Comparison of ENCODE assay signal across 8 cellular contexts in the genomic region with DNA sequence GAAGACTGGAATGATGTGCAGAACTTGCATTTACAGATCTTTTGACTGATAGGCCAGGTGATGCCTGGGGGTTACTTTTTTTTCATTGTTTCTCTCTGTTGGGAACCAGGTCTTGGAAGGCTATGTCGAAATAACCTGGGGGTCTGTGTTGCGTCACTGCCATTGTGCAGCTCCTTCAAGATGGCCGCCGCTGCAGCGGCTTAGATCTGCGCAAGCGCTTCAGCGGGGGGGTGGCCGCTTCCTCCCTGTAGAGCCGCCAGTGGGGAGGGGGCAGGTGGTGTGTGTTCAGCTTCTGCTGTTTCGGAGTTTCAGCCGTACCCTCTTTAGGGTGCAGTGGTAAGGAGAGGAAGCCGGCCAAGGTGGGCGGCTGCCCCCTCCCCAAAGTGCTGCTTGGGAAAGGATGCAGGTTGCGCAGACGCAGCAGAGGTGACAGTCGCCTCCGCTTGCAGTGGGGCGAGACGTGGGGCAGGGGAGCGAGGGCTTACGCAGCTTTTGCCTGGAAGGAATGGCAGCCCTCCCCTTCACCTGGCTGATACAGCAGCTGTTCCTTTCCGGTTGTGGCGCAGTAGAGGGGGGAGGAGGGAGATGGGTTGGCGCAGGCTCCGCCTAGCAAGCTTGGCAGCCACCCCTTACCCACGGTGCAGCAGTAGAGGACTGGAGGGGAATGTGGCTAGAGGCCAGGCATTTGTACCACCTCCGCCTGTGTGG. TPM values are rescaled to one million over a fixed set of nuclear protein-coding genes. Genes with fewer than 3 reads are reported as not detected.
A peak's percentile ranks its signal among the peaks of the same experiment; 100 is the strongest.
DNase-seq lines count a peak whose midpoint lies in the region; ATAC-seq and TF ChIP-seq lines count a peak whose summit lies in the region.

No MANE protein-coding gene starts in this region.

- DNase-seq in Caki2 (ENCODE audit: low read depth) (peak; percentile 83), IMR-90 (peak; percentile 74), SJSA1 (ENCODE audit: low read depth in 1 of 2, low spot score in 2 of 2) (peak; percentile 45 to 48), Right ventricle myocardium inferior (ENCODE audit: missing footprints) (peak; percentile 86), tibial nerve (ENCODE audit: low spot score in 2 of 2) (peak in 1 of 2 donors; percentile 53)
- peak; percentile 75 for DNase-seq in activated naive CD8-positive, alpha-beta T cell treated with anti-CD3 and anti-CD28 coated beads for 36 hours

- H2BK20ac ChIP-seq in IMR-90 (ENCODE audit: low read depth, low read length): no peak overlapping the region

- peaks cover 0 to 23% of the 10 kb centered on the region in 2 experiments; a peak in 2 of 4 replicates for H3K79me1 ChIP-seq in IMR-90 (ENCODE audit: low read depth in 1 of 2, low read length in 2 of 2)

- in situ Hi-C loops in Caki2 (cut with HindIII; ENCODE audit: low pct_unique_long_range_greater_than_20kb, low sequenced_read_pairs): no loop called here
- in situ Hi-C loops in IMR-90 (cut with MboI; ENCODE audit: low sequenced_read_pairs): no loop called here

- H3K4ac ChIP-seq in IMR-90 (ENCODE audit: low read depth, low read length): peak overlapping the region; percentile 95

- no peak overlapping the region for H2BK15ac ChIP-seq in IMR-90 (ENCODE audit: low read depth, low read length)

- H3K4me3 ChIP-seq in IMR-90 (ENCODE audit: insufficient read depth, low read depth, low read length) (peak overlapping the region; percentile 95), SJSA1 (peak overlapping the region; percentile 55), parathyroid adenoma (ENCODE audit: low read depth, low read length) (peak overlapping the region; percentile 79), tibial nerve (peak overlapping the region; percentile 55 to 78 (median 67))

- peaks cover 22% of the 10 kb centered on the region for H3K79me2 ChIP-seq in parathyroid adenoma

- H3K36me3 ChIP-seq in IMR-90 (ENCODE audit: control insufficient read depth, insufficient read depth, low read length) (no peaks in the 10 kb centered on the region; the same call in 1 of the 2 replicates), SJSA1 (no peaks in the 10 kb centered on the region; the same call in 1 of the 2 replicates), parathyroid adenoma (ENCODE audit: control insufficient read depth, insufficient read depth, low read length) (no peaks in the 10 kb centered on the region), tibial nerve (no peaks in the 10 kb centered on the region)

- H2BK120ac ChIP-seq in IMR-90 (ENCODE audit: low read depth, low read length): peak overlapping the region; percentile 36

- no TSS peak for BruUV-seq in IMR-90 (replicated peaks; lab: Mats Ljungman, UMichigan)

- H3K27me3 Mint-ChIP-seq in activated naive CD8-positive, alpha-beta T cell treated with anti-CD3 and anti-CD28 coated beads for 36 hours: no peaks in the 10 kb centered on the region

- peak overlapping the region; percentile 93 for H3K27ac Mint-ChIP-seq in activated naive CD8-positive, alpha-beta T cell treated with anti-CD3 and anti-CD28 coated beads for 36 hours

- H4K5ac ChIP-seq in IMR-90 (ENCODE audit: low read depth, low read length): peak overlapping the region; percentile 96

- peaks cover 5% of the 10 kb centered on the region for H3K4me1 Mint-ChIP-seq in activated naive CD8-positive, alpha-beta T cell treated with anti-CD3 and anti-CD28 coated beads for 36 hours

- H3K27me3 ChIP-seq in IMR-90 (ENCODE audit: control insufficient read depth, insufficient read depth, low read length) (no peaks in the 10 kb centered on the region), SJSA1 (replicated peaks) (no peaks in the 10 kb centered on the region), parathyroid adenoma (ENCODE audit: control insufficient read depth, insufficient read depth, low read length) (no peaks in the 10 kb centered on the region), tibial nerve (no peaks in the 10 kb centered on the region)

- WGBS in IMR-90 (ENCODE audit: extremely low coverage in 2 of 2, insufficient read length in 1 of 2), 2 experiments: 48% methylated on average over 4 of the region's 28 CpGs; no CpG with 5 or more reads in 1 of the 2 experiments
- 52 to 55% methylated on average over 26 to 28 of the region's 28 CpGs for WGBS in tibial nerve, 2 donors

- peak overlapping the region; percentile 97 for H2AK5ac ChIP-seq in IMR-90 (ENCODE audit: low read depth, low read length)

- peaks cover 34% of the 10 kb centered on the region for H3K36me3 Mint-ChIP-seq in activated naive CD8-positive, alpha-beta T cell treated with anti-CD3 and anti-CD28 coated beads for 36 hours

- peak in 1 of 2 donors; percentile 48 for TF ChIP-seq EP300 in tibial nerve (IDR thresholded peaks at IDR 0.05)

- intact Hi-C loops in IMR-90 (cut with micrococcal nuclease) (loop anchor here (2.0 kb wide), 1 partner anchor 99 kb away; no protein-coding TSS in a partner anchor), Right ventricle myocardium inferior (cut with DNase I) (loop anchor here (5.0 kb wide), 1 partner anchor 99 kb away; no protein-coding TSS in a partner anchor)

- H2AK9ac ChIP-seq in IMR-90 (replicated peaks; ENCODE audit: low read depth, low read length, poor library complexity): peak overlapping the region; percentile 98

- H4K8ac ChIP-seq in IMR-90 (ENCODE audit: low read depth in 2 of 2, low read length in 2 of 2): peak overlapping the region; percentile 87 to 94

- peak overlapping the region; percentile 98 for H3K9ac ChIP-seq in IMR-90 (ENCODE audit: low read depth, low read length)
- peak overlapping the region; percentile 80 for H3K9ac ChIP-seq in parathyroid adenoma

- peak overlapping the region; percentile 92 for H2BK5ac ChIP-seq in IMR-90 (ENCODE audit: low read depth, low read length, poor library complexity, severe bottlenecking)

- peak overlapping the region; percentile 98 for H3K23ac ChIP-seq in IMR-90 (ENCODE audit: low read depth, low read length)

- H3K9me3 ChIP-seq in IMR-90 (ENCODE audit: control insufficient read depth, insufficient read depth, low read length): 0 out of 2 replicates have a peak, but pooled peaks cover 2% of the 10 kb centered on the region
- no peaks in the 10 kb centered on the region; the same call in 1 of the 2 replicates for H3K9me3 ChIP-seq in SJSA1 (replicated peaks)
- no peaks in the 10 kb centered on the region for H3K9me3 ChIP-seq in parathyroid adenoma (ENCODE audit: control insufficient read depth, low read length)
- peaks cover 0 to 22% (median 0%) of the 10 kb centered on the region in 4 donors for H3K9me3 ChIP-seq in tibial nerve

- H3K9me1 ChIP-seq in IMR-90 (ENCODE audit: insufficient read depth, low read length): no peaks in the 10 kb centered on the region

- peak overlapping the region; percentile 95 for H2AFZ ChIP-seq in IMR-90 (replicated peaks; ENCODE audit: low read length, poor library complexity)
- H2AFZ ChIP-seq in parathyroid adenoma: peak overlapping the region; percentile 81

- H3K4me2 ChIP-seq in IMR-90 (ENCODE audit: low read depth, low read length) (peak overlapping the region; percentile 86), parathyroid adenoma (ENCODE audit: low read length) (peak overlapping the region; percentile 44)

- CTCF ChIA-PET in IMR-90 (lab: Yijun Ruan, JAX): no interaction called here

- POLR2A ChIA-PET in IMR-90 (lab: Charles Lee; ENCODE audit: unreplicated experiment): no interaction called here

- H3K56ac ChIP-seq in IMR-90 (ENCODE audit: extremely low read depth, insufficient read depth, low read length): peak overlapping the region; percentile 94

- TF ChIP-seq RAD21 in IMR-90 (IDR thresholded peaks at IDR 0.05; ENCODE audit: low read length): no peak

- peak; percentile 74 for ATAC-seq in GM21381 (IDR thresholded peaks at IDR 0.05; ENCODE audit: unreplicated experiment)
- peak; percentile 81 for ATAC-seq in IMR-90 (ENCODE audit: low read depth)
- ATAC-seq in Right ventricle myocardium inferior: peak; percentile 85

- peak overlapping the region; percentile 94 for H3K14ac ChIP-seq in IMR-90 (replicated peaks; ENCODE audit: low read depth, low read length)

- H3K4me3 Mint-ChIP-seq in activated naive CD8-positive, alpha-beta T cell treated with anti-CD3 and anti-CD28 coated beads for 36 hours: peak overlapping the region; percentile 84

- H3K4me1 ChIP-seq in IMR-90 (ENCODE audit: control insufficient read depth, insufficient read depth, low read length) (0 out of 2 replicates have a peak, but pooled peaks cover 1% of the 10 kb centered on the region), SJSA1 (replicated peaks) (0 out of 2 replicates have a peak, but pooled peaks cover 5% of the 10 kb centered on the region), parathyroid adenoma (no peaks in the 10 kb centered on the region), tibial nerve (no peaks in the 10 kb centered on the region)

- H3K27ac ChIP-seq in IMR-90 (ENCODE audit: insufficient read depth, low read length): peak overlapping the region; percentile 96
- no peak overlapping the region for H3K27ac ChIP-seq in SJSA1
- H3K27ac ChIP-seq in parathyroid adenoma: peak overlapping the region; percentile 99
- peak overlapping the region; percentile 70 to 96 (median 88) for H3K27ac ChIP-seq in tibial nerve

- peaks cover 22% of the 10 kb centered on the region for H4K20me1 ChIP-seq in IMR-90 (ENCODE audit: insufficient read depth, low read length)

- TF ChIP-seq CTCF in IMR-90 (conservative IDR thresholded peaks at IDR 0.05; ENCODE audit: low read depth, low read length): no peak
- TF ChIP-seq CTCF in parathyroid adenoma (IDR thresholded peaks at IDR 0.05): no peak
- TF ChIP-seq CTCF in tibial nerve (IDR thresholded peaks at IDR 0.05): no peak

- H3K9me3 Mint-ChIP-seq in activated naive CD8-positive, alpha-beta T cell treated with anti-CD3 and anti-CD28 coated beads for 36 hours: peaks cover 11% of the 10 kb centered on the region

- no peak for TF ChIP-seq POLR2A in IMR-90 (IDR thresholded peaks at IDR 0.05; ENCODE audit: low read depth, low read length)
- TF ChIP-seq POLR2A in tibial nerve (IDR thresholded peaks at IDR 0.05): no peak

- dilution Hi-C loops in IMR-90 (cut with HindIII; ENCODE audit: low sequenced_read_pairs, unreplicated experiment): no loop called here

- peak overlapping the region; percentile 94 for H3K18ac ChIP-seq in IMR-90 (ENCODE audit: low read depth, low read length)

- H4K91ac ChIP-seq in IMR-90 (ENCODE audit: insufficient read depth, low read depth, low read length): peak overlapping the region; percentile 79

RNA-seq across cellular contexts. Expression of gene SNRPN, which starts 1.5 kb away (rescaled TPM):
- 101 and 128 TPM in 2 replicates for total RNA-seq in Caki2 (2014; rRNA removed; shearing (Covaris generic); ENCODE audit: low replicate concordance)
- total RNA-seq in IMR-90 (2012; rRNA removed): 167 and 185 TPM in 2 replicates
- 121 and 123 TPM in 2 replicates for polyA plus RNA-seq in IMR-90 (2012; rRNA removed)
- polyA plus RNA-seq in IMR-90 (2012; cell fraction: cytosol; rRNA removed): 101 and 138 TPM in 2 replicates
- 81.1 and 102 TPM in 2 replicates for polyA plus RNA-seq in IMR-90 (2012; cell fraction: nucleus; rRNA removed; ENCODE audit: low replicate concordance)
- 104 and 144 TPM in 2 replicates for total RNA-seq in SJSA1 (2014; rRNA removed; shearing (Covaris generic))
- total RNA-seq in activated naive CD8-positive, alpha-beta T cell treated with anti-CD3 and anti-CD28 coated beads for 36 hours: 10 to 100 TPM; 66.7 to 68.2 TPM
- total RNA-seq in Right ventricle myocardium inferior: 408 TPM
- 100 to 1,000 TPM in 3 of 4 donors, 10 to 100 TPM in 1; 81.3 to 128 (median 124) TPM for total RNA-seq in tibial nerve

RNA-seq across cellular contexts. Expression of gene SNURF, which starts 1.5 kb away (rescaled TPM):
- total RNA-seq in Caki2 (2014; rRNA removed; shearing (Covaris generic); ENCODE audit: low replicate concordance): not detected in 2 replicates
- total RNA-seq in IMR-90 (2012; rRNA removed) (8.1 and 13.1 TPM in 2 replicates), Right ventricle myocardium inferior (57.8 TPM), tibial nerve (1 to 10 TPM in 3 of 4 donors, not detected in 1; 2.1 to 8.1 (median 3.5) TPM)
- polyA plus RNA-seq in IMR-90 (2012; rRNA removed): 4.3 and 6.5 TPM in 2 replicates
- polyA plus RNA-seq in IMR-90 (2012; cell fraction: cytosol; rRNA removed): 1.1 and 2.9 TPM in 2 replicates
- 2.7 and 9.6 TPM in 2 replicates for polyA plus RNA-seq in IMR-90 (2012; cell fraction: nucleus; rRNA removed; ENCODE audit: low replicate concordance)
- total RNA-seq in SJSA1 (2014; rRNA removed; shearing (Covaris generic)): 1.4 and 3.6 TPM in 2 replicates
- total RNA-seq in activated naive CD8-positive, alpha-beta T cell treated with anti-CD3 and anti-CD28 coated beads for 36 hours: 10 to 100 TPM; 19.6 to 21.6 TPM
